Comparison of ENCODE assay signal across 8 cellular contexts in the genomic region with DNA sequence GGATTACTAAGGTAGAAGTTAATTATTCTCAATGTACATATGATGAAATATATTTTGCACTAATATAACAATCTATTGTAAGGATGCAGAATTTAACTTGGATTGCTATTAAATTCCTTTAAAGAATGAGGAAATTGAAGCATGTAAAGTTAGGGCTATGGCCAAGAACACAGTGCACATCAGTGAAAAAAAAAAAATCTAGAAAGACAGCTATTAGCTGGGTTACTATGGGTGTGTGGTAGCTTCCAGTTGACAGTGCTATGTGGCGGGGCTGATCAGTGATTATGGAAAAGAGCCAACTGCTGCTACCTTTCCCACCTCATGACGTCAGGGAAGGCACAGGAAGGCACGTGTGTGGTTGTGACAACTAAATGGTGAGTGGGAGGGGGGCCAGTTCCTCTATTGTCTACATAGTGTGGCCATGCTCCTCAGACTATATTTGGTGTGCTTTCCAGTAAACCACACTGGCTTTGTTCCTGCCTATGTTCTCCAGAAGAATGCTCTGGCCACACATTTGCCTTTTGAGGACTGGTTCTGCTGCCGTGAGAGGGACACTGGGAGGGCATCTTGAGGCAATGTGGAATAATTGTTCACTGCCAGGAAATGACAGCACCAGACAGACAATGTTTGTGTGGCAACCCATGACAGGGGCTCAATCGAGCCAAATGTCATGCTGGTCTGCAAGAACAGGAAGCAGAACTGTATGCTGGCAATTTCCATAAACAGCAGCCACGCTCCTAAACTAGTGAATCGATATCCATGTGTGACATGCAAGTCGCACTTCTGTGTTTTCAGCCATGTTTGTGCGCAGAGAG. TPM values are rescaled to one million over a fixed set of nuclear protein-coding genes. Genes with fewer than 3 reads are reported as not detected.
DNase-seq lines count a peak whose midpoint lies in the region; ATAC-seq, FAIRE-seq and TF ChIP-seq lines count a peak whose summit lies in the region.

No MANE protein-coding gene starts in this region.

- H3K4me3 Mint-ChIP-seq in activated naive CD4-positive, alpha-beta T cell treated with anti-CD3 and anti-CD28 coated beads, Interleukin-2, amount 50 U/mL, for 24 hours = peak overlapping the region; percentile 45

- H3K27me3 Mint-ChIP-seq in activated naive CD4-positive, alpha-beta T cell treated with anti-CD3 and anti-CD28 coated beads, Interleukin-2, amount 50 U/mL, for 24 hours = no peaks in the 10 kb centered on the region

- H3K9me3 Mint-ChIP-seq in activated naive CD4-positive, alpha-beta T cell treated with anti-CD3 and anti-CD28 coated beads, Interleukin-2, amount 50 U/mL, for 24 hours = no peaks in the 10 kb centered on the region

- H3K36me3 ChIP-seq in heart right ventricle (peaks cover 0 to 4% (median 0%) of the 10 kb centered on the region in 9 donors), skeletal muscle tissue (ENCODE audit: control insufficient read depth in 3 of 3, insufficient read depth in 3 of 3, low read length in 3 of 3) (no peaks in the 10 kb centered on the region)

- WGBS in heart right ventricle, 2 donors = 39 to 50% methylated on average over 9 of the region's 9 CpGs

- H3K9ac ChIP-seq in skeletal muscle tissue (ENCODE audit: low read depth in 1 of 3, low read length in 3 of 3) = peak overlapping the region in 1 of 3 donors; percentile 40

- TF ChIP-seq POLR2A in GM12891 (IDR thresholded peaks at IDR 0.05; ENCODE audit: low read depth, low read length) = no peak

- H3K4me1 ChIP-seq in heart right ventricle = peaks cover 11 to 58% (median 47%) of the 10 kb centered on the region in 9 donors
- H3K4me1 ChIP-seq in skeletal muscle tissue (ENCODE audit: control insufficient read depth in 3 of 3, insufficient read depth in 3 of 3, low read length in 3 of 3) = peaks cover 22 to 30% (median 24%) of the 10 kb centered on the region in 3 donors

- peak; percentile 20 to 71 (median 59) for ATAC-seq in heart right ventricle
- ATAC-seq in GM21390 (IDR thresholded peaks at IDR 0.05; ENCODE audit: unreplicated experiment) = no peak
- ATAC-seq in HG03442 (IDR thresholded peaks at IDR 0.05; ENCODE audit: unreplicated experiment) = no peak

- H3K9me3 ChIP-seq in heart right ventricle (no peaks in the 10 kb centered on the region), skeletal muscle tissue (ENCODE audit: control insufficient read depth in 3 of 3, low read length in 3 of 3) (no peaks in the 10 kb centered on the region)

- peaks cover 60% of the 10 kb centered on the region for H3K4me1 Mint-ChIP-seq in activated naive CD4-positive, alpha-beta T cell treated with anti-CD3 and anti-CD28 coated beads, Interleukin-2, amount 50 U/mL, for 24 hours

- TF ChIP-seq CTCF in HL-60 (IDR thresholded peaks at IDR 0.05; ENCODE audit: insufficient read depth, low read length) (no peak), heart right ventricle (IDR thresholded peaks at IDR 0.05) (no peak)

- intact Hi-C loops in heart right ventricle (cut with DNase I) = loop anchor here in 3 of 10 donors (1.0 to 5.0 kb wide), 5 partner anchors 60 to 195 kb away; a partner anchor contains a TSS

- DNase-seq in GM12891 (ENCODE audit: insufficient read length, low spot score) (no peak), HL-60 (ENCODE audit: low read depth in 1 of 2, low spot score in 1 of 2) (peak; percentile 93 to 96), SHP77 (lab: John Stamatoyannopoulos, UW) (peak; percentile 95), heart right ventricle (peak; percentile 23 to 86)

- H3K4me3 ChIP-seq in HL-60 (replicated peaks; ENCODE audit: insufficient read depth, low read length) = peak overlapping the region; percentile 29
- H3K4me3 ChIP-seq in heart right ventricle = peak overlapping the region in 3 of 10 donors; percentile 5 to 23 (median 10)
- peak overlapping the region; percentile 16 to 50 (median 42) for H3K4me3 ChIP-seq in skeletal muscle tissue (ENCODE audit: low read length in 3 of 3)

- no peaks in the 10 kb centered on the region for H3K27me3 ChIP-seq in HL-60 (ENCODE audit: insufficient read depth, poor library complexity, severe bottlenecking)
- no peaks in the 10 kb centered on the region for H3K27me3 ChIP-seq in heart right ventricle
- H3K27me3 ChIP-seq in skeletal muscle tissue (ENCODE audit: control insufficient read depth in 3 of 3, insufficient read depth in 3 of 3, low read length in 3 of 3) = no peaks in the 10 kb centered on the region

- peak overlapping the region; percentile 98 for H3K27ac ChIP-seq in HL-60 (replicated peaks)
- peak overlapping the region; percentile 58 to 100 (median 96) for H3K27ac ChIP-seq in heart right ventricle
- peak overlapping the region; percentile 97 for H3K27ac ChIP-seq in skeletal muscle tissue (ENCODE audit: low read depth, low read length)

- peak overlapping the region; percentile 90 for H3K27ac Mint-ChIP-seq in activated naive CD4-positive, alpha-beta T cell treated with anti-CD3 and anti-CD28 coated beads, Interleukin-2, amount 50 U/mL, for 24 hours

- peaks cover 3% of the 10 kb centered on the region for H3K36me3 Mint-ChIP-seq in activated naive CD4-positive, alpha-beta T cell treated with anti-CD3 and anti-CD28 coated beads, Interleukin-2, amount 50 U/mL, for 24 hours

- peak; percentile 87 for FAIRE-seq in GM12891 (lab: Jason Lieb, UNC)

TF ChIP-seq in GM12891, 5 proteins besides CTCF, POLR2A, EP300 and RAD21:
- peak; percentile 30; the same call in 1 of the 2 replicates for TF ChIP-seq TAF1 (IDR thresholded peaks at IDR 0.05; ENCODE audit: low read depth, low read length)
- no peak for TF ChIP-seq POU2F2 (IDR thresholded peaks at IDR 0.05; ENCODE audit: low read depth, low read length)
- TF ChIP-seq POLR2AphosphoS5 (IDR thresholded peaks at IDR 0.05; ENCODE audit: low read depth, low read length) = no peak
- peak; percentile 97 for TF ChIP-seq SPI1 (IDR thresholded peaks at IDR 0.05; ENCODE audit: low read depth, low read length)
- TF ChIP-seq PAX5 (IDR thresholded peaks at IDR 0.05; ENCODE audit: insufficient read depth, low read length, severe bottlenecking) = no peak
TF ChIP-seq in GM12891: peak in this region for 2.

RNA-seq across cellular contexts. Expression of a gene that starts 2.9 kb away (rescaled TPM):
- 4.6 TPM for polyA plus RNA-seq in GM12891 (2012; ENCODE audit: low read depth, missing spikeins)
- 10 to 100 TPM; 10.3 to 20.3 (median 13.9) TPM for total RNA-seq in heart right ventricle
- polyA plus RNA-seq in heart right ventricle = 1 to 10 TPM; 3.1 to 4.7 TPM
- total RNA-seq in skeletal muscle tissue = 28.2 TPM

Comparison
In these comparisons a context has a peak if more than half of its experiments do, and no peak if none do; other contexts are left out.
1. ATAC-seq: peak in heart right ventricle (8 of 8); none in GM21390 (single experiment) and HG03442 (single experiment).
2. Peak in every context shown above with its lines, with median percentiles within 50 percentile points of each other: H3K27ac ChIP-seq.